In genomic region chr20:17530153-17530552, GRCh38 we compare ENCODE assay signal across 10 cellular contexts. TPM values are rescaled to one million over a fixed set of nuclear protein-coding genes. Genes with fewer than 3 reads are reported as not detected.
DNase-seq lines count a peak whose midpoint lies in the region; ATAC-seq, FAIRE-seq and TF ChIP-seq lines count a peak whose summit lies in the region.
"Had no signal": no experiment of that assay in that cellular context is flagged by ENCODE, and none has a peak within 500 bp of the region (broad histone marks: within the 10 kb centered on the region; RNA-seq: fewer than 3 reads in every experiment).

No MANE protein-coding gene starts in this region.

- no peak for TF ChIP-seq POLR2A in GM12892 (IDR thresholded peaks at IDR 0.05; ENCODE audit: low read depth, low read length)

- no peaks in the 10 kb centered on the region for H3K36me3 ChIP-seq in parathyroid adenoma (ENCODE audit: control insufficient read depth, insufficient read depth, low read length)
- H3K36me3 ChIP-seq: suprapubic skin had no signal

- DNase-seq in activated CD4-positive, alpha-beta T cell treated with anti-CD3 and anti-CD28 coated beads, Interleukin-2, amount 10 ng/mL, durations not matched to agents 24 days and 14 days: no peak
- no peak for DNase-seq in activated CD4-positive, alpha-beta T cell treated with anti-CD3 and anti-CD28 coated beads, Interleukin-2, amount 50 U/mL, for 48 hours
- peak; percentile 9 for DNase-seq in NCI-H69 (lab: John Stamatoyannopoulos, UW)
- DNase-seq in GM12892 (ENCODE audit: insufficient read length): no peak
- no peak for DNase-seq in activated effector memory CD4-positive, alpha-beta T cell treated with anti-CD3 and anti-CD28 coated beads, Interleukin-2, amount 50 U/mL, for 16 hours

- H3K9me3 Mint-ChIP-seq in activated CD4-positive, alpha-beta T cell treated with anti-CD3 and anti-CD28 coated beads, Interleukin-2, amount 10 ng/mL, durations not matched to agents 24 days and 14 days: no peaks in the 10 kb centered on the region

- no peak overlapping the region for H3K4me2 ChIP-seq in parathyroid adenoma (ENCODE audit: low read length)

- peak overlapping the region; percentile 97 for H2AFZ ChIP-seq in parathyroid adenoma

- no peak overlapping the region for H3K9ac ChIP-seq in parathyroid adenoma

- ATAC-seq in GM18861 (IDR thresholded peaks at IDR 0.05; ENCODE audit: unreplicated experiment): no peak

- TF ChIP-seq CTCF in parathyroid adenoma (IDR thresholded peaks at IDR 0.05): no peak

- H3K27ac Mint-ChIP-seq in activated CD4-positive, alpha-beta T cell treated with anti-CD3 and anti-CD28 coated beads, Interleukin-2, amount 10 ng/mL, durations not matched to agents 24 days and 14 days: peak overlapping the region; percentile 78

- FAIRE-seq in GM12892 (lab: Jason Lieb, UNC): no peak
- FAIRE-seq: G401.6 had no signal

- peaks cover 5% of the 10 kb centered on the region for H3K4me1 ChIP-seq in parathyroid adenoma

- intact Hi-C loops in activated CD4-positive, alpha-beta T cell treated with anti-CD3 and anti-CD28 coated beads, Interleukin-2, amount 10 ng/mL, durations not matched to agents 24 days and 14 days (cut with micrococcal nuclease): loop anchor here (5.0 to 10.0 kb wide), 2 partner anchors 437 to 465 kb away; partner anchors contain the start of genes MGME1 and SNX5

- H3K4me3 ChIP-seq in parathyroid adenoma (ENCODE audit: low read depth, low read length): no peak overlapping the region

- peak overlapping the region; percentile 60 for H3K4me3 Mint-ChIP-seq in activated CD4-positive, alpha-beta T cell treated with anti-CD3 and anti-CD28 coated beads, Interleukin-2, amount 10 ng/mL, durations not matched to agents 24 days and 14 days

- H3K9me3 ChIP-seq in parathyroid adenoma (ENCODE audit: control insufficient read depth, low read length): no peaks in the 10 kb centered on the region
- H3K9me3 ChIP-seq: suprapubic skin had no signal

- peak overlapping the region; percentile 26 for H3K27ac ChIP-seq in cingulate gyrus (ENCODE audit: low read depth, low read length)
- H3K27ac ChIP-seq in parathyroid adenoma: no peak overlapping the region

- no peaks in the 10 kb centered on the region for H3K79me2 ChIP-seq in parathyroid adenoma

- H3K4me1 Mint-ChIP-seq in activated CD4-positive, alpha-beta T cell treated with anti-CD3 and anti-CD28 coated beads, Interleukin-2, amount 10 ng/mL, durations not matched to agents 24 days and 14 days: peaks cover 19% of the 10 kb centered on the region

- no peaks in the 10 kb centered on the region for H3K27me3 ChIP-seq in parathyroid adenoma (ENCODE audit: control insufficient read depth, insufficient read depth, low read length)
- H3K27me3 ChIP-seq: suprapubic skin had no signal

- peaks cover 11% of the 10 kb centered on the region for H3K27me3 Mint-ChIP-seq in activated CD4-positive, alpha-beta T cell treated with anti-CD3 and anti-CD28 coated beads, Interleukin-2, amount 10 ng/mL, durations not matched to agents 24 days and 14 days

- peaks cover 3% of the 10 kb centered on the region for H3K36me3 Mint-ChIP-seq in activated CD4-positive, alpha-beta T cell treated with anti-CD3 and anti-CD28 coated beads, Interleukin-2, amount 10 ng/mL, durations not matched to agents 24 days and 14 days (ENCODE audit: low read depth)

RNA-seq across cellular contexts. Expression of gene BFSP1, which starts 1.0 kb away (rescaled TPM):
- 0.33 and 0.43 TPM in 2 replicates for total RNA-seq in activated CD4-positive, alpha-beta T cell treated with anti-CD3 and anti-CD28 coated beads, Interleukin-2, amount 10 ng/mL, durations not matched to agents 24 days and 14 days
- polyA plus RNA-seq in GM12892 (2012; ENCODE audit: missing spikeins): not detected

RNA-seq across cellular contexts. Expression of gene DSTN, which starts 39.7 kb away (rescaled TPM):
- total RNA-seq in activated CD4-positive, alpha-beta T cell treated with anti-CD3 and anti-CD28 coated beads, Interleukin-2, amount 10 ng/mL, durations not matched to agents 24 days and 14 days: 58.6 and 65.6 TPM in 2 replicates
- 46.9 TPM for polyA plus RNA-seq in GM12892 (2012; ENCODE audit: missing spikeins)
